8 cellular contexts compared by ENCODE assay signal in genomic region chr16:89505204-89506112, GRCh38. TPM values are rescaled to one million over a fixed set of nuclear protein-coding genes. Genes with fewer than 3 reads are reported as not detected.
A peak's percentile ranks its signal among the peaks of the same experiment; 100 is the strongest.
DNase-seq lines count a peak whose midpoint lies in the region; ATAC-seq and TF ChIP-seq lines count a peak whose summit lies in the region.

No MANE protein-coding gene starts in this region.

- peak overlapping the region; percentile 76; the same call in 1 of the 2 replicates for H2AFZ ChIP-seq in Karpas-422 (ENCODE audit: low read length)

- H3K9me3 ChIP-seq in BE2C (no peaks in the 10 kb centered on the region), Karpas-422 (ENCODE audit: low read length) (no peaks in the 10 kb centered on the region), right lobe of liver (no peaks in the 10 kb centered on the region)

- H3K79me2 ChIP-seq in Karpas-422 (ENCODE audit: low read length): peaks cover 20% of the 10 kb centered on the region

- peaks cover 7% of the 10 kb centered on the region for H3K36me3 Mint-ChIP-seq in central memory CD8-positive, alpha-beta T cell (ENCODE audit: insufficient read depth)

- H3K4me2 ChIP-seq in Karpas-422 (ENCODE audit: low read depth, low read length, poor library complexity, severe bottlenecking): peak overlapping the region; percentile 51

- intact Hi-C loops in right lobe of liver (cut with DNase I): no loop called here

- H3K4me1 ChIP-seq in BE2C: no peaks in the 10 kb centered on the region
- peaks cover 38% of the 10 kb centered on the region for H3K4me1 ChIP-seq in Karpas-422 (ENCODE audit: low read length)
- H3K4me1 ChIP-seq in right lobe of liver: peaks cover 2 to 35% (median 13%) of the 10 kb centered on the region in 4 donors

- no peak for TF ChIP-seq CTCF in BE2C (IDR thresholded peaks at IDR 0.05; ENCODE audit: low read depth, low read length)
- no peak for TF ChIP-seq CTCF in right lobe of liver (IDR thresholded peaks at IDR 0.05)

- 0 out of 2 replicates have a peak, but pooled peaks cover 2% of the 10 kb centered on the region for H4K20me1 ChIP-seq in Karpas-422 (ENCODE audit: insufficient read depth, low read depth, low read length)

- H3K36me3 ChIP-seq in BE2C (peaks cover under 1% of the 10 kb centered on the region), Karpas-422 (ENCODE audit: insufficient read depth, low read length) (peaks cover 2% of the 10 kb centered on the region; the same call in 1 of the 2 replicates), right lobe of liver (peaks cover 0 to 2% (median 0%) of the 10 kb centered on the region in 4 donors)

- peak overlapping the region; percentile 72 for H3K4me3 Mint-ChIP-seq in central memory CD8-positive, alpha-beta T cell

- DNase-seq in BE2C (peak; percentile 43), Karpas-422 (peak; percentile 89), right lobe of liver (peak; percentile 94 to 97 (median 95)), NCI-H187 (lab: John Stamatoyannopoulos, UW) (no peak)
- peak; percentile 81 for DNase-seq in activated CD4-positive, CD25-positive, alpha-beta regulatory T cell treated with anti-CD3 and anti-CD28 coated beads, Interleukin-2, amount 50 U/mL, for 16 hours (ENCODE audit: low read depth, low spot score)
- peak; percentile 76 to 89 for DNase-seq in central memory CD8-positive, alpha-beta T cell (ENCODE audit: low spot score in 2 of 2)
- DNase-seq in stimulated activated CD4-positive, alpha-beta T cell treated with anti-CD3 and anti-CD28 coated beads, Interleukin-4, amount 100 ng/mL, for 4 hours: peak; percentile 74 to 90

- TF ChIP-seq POLR2A in right lobe of liver (IDR thresholded peaks at IDR 0.05): peak; percentile 93

- no peak overlapping the region for H3K27ac ChIP-seq in Karpas-422 (ENCODE audit: low read length)
- H3K27ac ChIP-seq in right lobe of liver: peak overlapping the region; percentile 76 to 85 (median 78)

- ATAC-seq in GM19395 (IDR thresholded peaks at IDR 0.05; ENCODE audit: unreplicated experiment) (peak; percentile 71), right lobe of liver (peak; percentile 72 to 81 (median 78))
- peak; percentile 67 for ATAC-seq in central memory CD8-positive, alpha-beta T cell (replicated peaks; ENCODE audit: extremely low read depth, poor library complexity, severe bottlenecking)

- H3K27ac Mint-ChIP-seq in central memory CD8-positive, alpha-beta T cell (ENCODE audit: low read depth): peak overlapping the region; percentile 87

- peaks cover 22% of the 10 kb centered on the region for H3K4me1 Mint-ChIP-seq in central memory CD8-positive, alpha-beta T cell

- no peaks in the 10 kb centered on the region for H3K27me3 Mint-ChIP-seq in central memory CD8-positive, alpha-beta T cell

- H3K4me3 ChIP-seq in BE2C (ENCODE audit: low read depth, low read length) (no peak overlapping the region), Karpas-422 (ENCODE audit: low read length) (peak overlapping the region; percentile 35), right lobe of liver (peak overlapping the region in 2 of 3 donors; percentile 32)

- peak overlapping the region; percentile 41 for H3K9ac ChIP-seq in Karpas-422 (ENCODE audit: low read length)

- no peaks in the 10 kb centered on the region for H3K9me2 ChIP-seq in Karpas-422 (replicated peaks; ENCODE audit: insufficient read depth, low read length)

- H3K27me3 ChIP-seq in BE2C (no peaks in the 10 kb centered on the region), Karpas-422 (ENCODE audit: low read length) (no peaks in the 10 kb centered on the region), right lobe of liver (no peaks in the 10 kb centered on the region)

- H3K9me3 Mint-ChIP-seq in central memory CD8-positive, alpha-beta T cell: no peaks in the 10 kb centered on the region

- 2% methylated on average over 18 of the region's 20 CpGs for WGBS in right lobe of liver (ENCODE audit: insufficient coverage, low coverage, low lambda C conversion rate, missing lambda C conversion rate)

RNA-seq across cellular contexts. Expression of gene SPG7, which starts 2.7 kb away (rescaled TPM):
- polyA plus RNA-seq in BE2C (2012; ENCODE audit: insufficient read depth, insufficient read length, low read depth): 59.3 TPM
- 44.6 and 74.8 TPM in 2 replicates for total RNA-seq in Karpas-422 (2014; rRNA removed; shearing (Covaris generic); ENCODE audit: low replicate concordance)
- total RNA-seq in right lobe of liver: 10 to 100 TPM; 44.0 to 70.5 (median 57.0) TPM

RNA-seq across cellular contexts. Expression of gene ANKRD11, which starts 15.1 kb away (rescaled TPM):
- 335 TPM for polyA plus RNA-seq in BE2C (2012; ENCODE audit: insufficient read depth, insufficient read length, low read depth)
- 28.5 and 29.9 TPM in 2 replicates for total RNA-seq in Karpas-422 (2014; rRNA removed; shearing (Covaris generic); ENCODE audit: low replicate concordance)
- 10 to 100 TPM; 26.2 to 65.8 (median 41.6) TPM for total RNA-seq in right lobe of liver

RNA-seq across cellular contexts. Expression of gene RPL13, which starts 55.0 kb away (rescaled TPM):
- 3,732 TPM for polyA plus RNA-seq in BE2C (2012; ENCODE audit: insufficient read depth, insufficient read length, low read depth)
- total RNA-seq in Karpas-422 (2014; rRNA removed; shearing (Covaris generic); ENCODE audit: low replicate concordance): 6,565 and 10,922 TPM in 2 replicates
- total RNA-seq in right lobe of liver: 1,000 to 10,000 TPM in 2 of 6 experiments, 100 to 1,000 TPM in 4; 684 to 2,810 (median 731) TPM

Comparison
In these comparisons a context has a peak if more than half of its experiments do, and no peak if none do; other contexts are left out.
1. DNase-seq: peak in BE2C (single experiment), Karpas-422 (single experiment), activated CD4-positive, CD25-positive, alpha-beta regulatory T cell treated with anti-CD3 and anti-CD28 coated beads, Interleukin-2, amount 50 U/mL, for 16 hours (single experiment), central memory CD8-positive, alpha-beta T cell (2 of 2), right lobe of liver (3 of 3) and stimulated activated CD4-positive, alpha-beta T cell treated with anti-CD3 and anti-CD28 coated beads, Interleukin-4, amount 100 ng/mL, for 4 hours (2 of 2); none in NCI-H187 (0 of 2).
2. Peak in every context shown above with its lines, with median percentiles within 50 percentile points of each other: ATAC-seq.